ENCODE assay signal across 26 cellular contexts in genomic region chr22:42134033-42135020, GRCh38. TPM values are rescaled to one million over a fixed set of nuclear protein-coding genes. Genes with fewer than 3 reads are reported as not detected.
DNase-seq lines count a peak whose midpoint lies in the region; ATAC-seq, FAIRE-seq and TF ChIP-seq lines count a peak whose summit lies in the region.
"Had no signal": no experiment of that assay in that cellular context is flagged by ENCODE, and none has a peak within 500 bp of the region (broad histone marks: within the 10 kb centered on the region; RNA-seq: fewer than 3 reads in every experiment).

No MANE protein-coding gene starts in this region.

- no peaks in the 10 kb centered on the region for H4K20me1 ChIP-seq in HepG2 (ENCODE audit: insufficient read depth, low read length)

- H3K36me3 ChIP-seq in bronchial epithelial cell (ENCODE audit: control insufficient read depth, insufficient read depth, low read length) (no peaks in the 10 kb centered on the region), HepG2 (replicated peaks in 1 of 2; ENCODE audit: control insufficient read depth in 1 of 2, insufficient read depth in 2 of 2, low read length in 2 of 2) (no peaks in the 10 kb centered on the region), skeletal muscle satellite cell (ENCODE audit: insufficient read depth, low read length) (no peaks in the 10 kb centered on the region)
- H3K36me3 ChIP-seq: uterus had no signal

- BruUV-seq in HepG2 (replicated peaks; lab: Mats Ljungman, UMichigan): no TSS peak

- H2AFZ ChIP-seq in HepG2 (ENCODE audit: low read length): no peak overlapping the region

- CTCF ChIA-PET in HepG2 (lab: Yijun Ruan, JAX; ENCODE audit: low intra/inter-chr PET ratio, low total read pairs): no interaction called here

- no peaks in the 10 kb centered on the region for H3K79me2 ChIP-seq in HepG2 (ENCODE audit: insufficient read depth, low read length)

- in situ Hi-C loops in HepG2 (cut with HindIII; ENCODE audit: extremely low pct_ligation_motif_present, low pct_unique_long_range_greater_than_20kb): no loop called here

- TF ChIP-seq RAD21 in HepG2 (CRISPR knock-in tag; IDR thresholded peaks at IDR 0.05): no peak

- TF ChIP-seq CTCF in bronchial epithelial cell (IDR thresholded peaks at IDR 0.05; ENCODE audit: insufficient read depth, low read length, severe bottlenecking): no peak
- TF ChIP-seq CTCF in HepG2 (CRISPR knock-in tag; IDR thresholded peaks at IDR 0.05): no peak

- intact Hi-C loops in HepG2 (cut with micrococcal nuclease; ENCODE audit: unreplicated experiment): no loop called here

- WGBS in HepG2 (ENCODE audit: low lambda C conversion rate): 40% methylated on average over 17 of the region's 24 CpGs

- H3K4me1 ChIP-seq in HepG2 (ENCODE audit: insufficient read depth, low read length) (peaks cover 32% of the 10 kb centered on the region), skeletal muscle satellite cell (ENCODE audit: control insufficient read depth, insufficient read depth, low read length) (peaks cover 14% of the 10 kb centered on the region)
- H3K4me1 ChIP-seq: uterus had no signal

- no peak for ATAC-seq in HepG2
- ATAC-seq in GM21360 (IDR thresholded peaks at IDR 0.05; ENCODE audit: unreplicated experiment): no peak
- no peak for ATAC-seq in HG02884 (IDR thresholded peaks at IDR 0.05; ENCODE audit: unreplicated experiment)
- ATAC-seq: activated CD4-positive, alpha-beta T cell treated with anti-CD3 and anti-CD28 coated beads for 36 hours; naive thymus-derived CD4-positive, alpha-beta T cell; right lobe of liver had no signal

- TF ChIP-seq POLR2A in HepG2 (IDR thresholded peaks at IDR 0.05; ENCODE audit: insufficient read depth in 1 of 2, low read depth in 2 of 2, low read length in 2 of 2): no peak

- H3K9ac ChIP-seq in HepG2 (ENCODE audit: insufficient read depth, low read depth, low read length) (no peak overlapping the region), skeletal muscle satellite cell (ENCODE audit: low read depth, low read length) (peak overlapping the region; percentile 6)

- DNase-seq in GM18507 (ENCODE audit: extremely low spot score, insufficient read length, low read depth) (no peak), bronchial epithelial cell (ENCODE audit: low read depth) (peak; percentile 25), HepG2 (ENCODE audit: low spot score) (no peak), inferior parietal cortex (ENCODE audit: extremely low spot score) (no peak), NCI-H2227 (lab: John Stamatoyannopoulos, UW; ENCODE audit: unreplicated experiment) (no peak)
- DNase-seq: activated CD4-positive, alpha-beta T cell treated with anti-CD3 and anti-CD28 coated beads for 36 hours; CD4-positive, alpha-beta memory T cell; cerebellar nuclear complex; DMS 273 treated with DMSO at 0.1 percent for 48 hours; Karpas-422; kidney glomerular epithelial cell; mesendoderm; naive thymus-derived CD4-positive, alpha-beta T cell; NCI-H1105 treated with DMSO at 0.1 percent for 48 hours; NCI-H2107; NCI-H510A; NK-92 treated with Interleukin-12 subunit alpha and Interleukin-12 subunit beta, amount 100 ng/mL, for 24 hours; uterus had no signal

- TF ChIP-seq EP300 in HepG2 (IDR thresholded peaks at IDR 0.05; ENCODE audit: low read depth in 2 of 2, low read length in 2 of 2) (no peak), HepG2 (CRISPR knock-in tag; IDR thresholded peaks at IDR 0.05; ENCODE audit: borderline replicate concordance) (no peak)

- FAIRE-seq in GM18507 (lab: Jason Lieb, UNC): peak; percentile 55
- FAIRE-seq in bronchial epithelial cell (lab: Jason Lieb, UNC): no peak
- FAIRE-seq in HepG2 (lab: Jason Lieb, UNC): no peak
- FAIRE-seq: frontal cortex, G401.6, RCC 7860 had no signal

- POLR2A ChIA-PET in HepG2 (lab: Yijun Ruan, JAX): interaction anchor here (0.6 to 1.2 kb wide), 2 partner anchors 44 to 465 kb away, joined by 4 read pairs; partner anchors contain the start of gene NDUFA6

- H3K4me2 ChIP-seq in HepG2 (ENCODE audit: low read depth, low read length) (peak overlapping the region; percentile 21; the same call in 1 of the 2 replicates), skeletal muscle satellite cell (ENCODE audit: low read length) (peak overlapping the region; percentile 67)

- no peaks in the 10 kb centered on the region for H3K9me3 ChIP-seq in HepG2 (ENCODE audit: low read length)
- no peaks in the 10 kb centered on the region for H3K9me3 ChIP-seq in skeletal muscle satellite cell (replicated peaks; ENCODE audit: low read length)
- H3K9me3 ChIP-seq: right lobe of liver, uterus had no signal

- H3K27ac ChIP-seq in HepG2 (ENCODE audit: extremely low read length, insufficient read depth, low read length): no peak overlapping the region
- H3K27ac ChIP-seq: epithelial cell of prostate, right lobe of liver, uterus had no signal

- H3K27me3 ChIP-seq in bronchial epithelial cell (ENCODE audit: control insufficient read depth, insufficient read depth, low read length) (no peaks in the 10 kb centered on the region), HepG2 (ENCODE audit: control insufficient read depth in 1 of 2, insufficient read depth in 2 of 2, low read length in 2 of 2) (no peaks in the 10 kb centered on the region), skeletal muscle satellite cell (ENCODE audit: control insufficient read depth, insufficient read depth, low read length) (no peaks in the 10 kb centered on the region)
- H3K27me3 ChIP-seq: right lobe of liver, uterus had no signal

- H3K4me3 ChIP-seq in bronchial epithelial cell (ENCODE audit: low read depth, low read length): no peak overlapping the region
- no peak overlapping the region for H3K4me3 ChIP-seq in HepG2 (replicated peaks in 1 of 3; ENCODE audit: insufficient read depth in 1 of 3, low read depth in 2 of 3, low read length in 3 of 3)
- peak overlapping the region; percentile 42 for H3K4me3 ChIP-seq in skeletal muscle satellite cell (ENCODE audit: low read length)
- H3K4me3 ChIP-seq: right lobe of liver, uterus had no signal

RNA-seq across cellular contexts. Expression of gene CYP2D6, which starts 3.7 kb away (rescaled TPM):
- total RNA-seq in bronchial epithelial cell (0.53 and 0.64 TPM in 2 replicates), HepG2 (2016; rRNA removed; fragmentation: Illumina TruSeq; extraction: Trizol) (0.18 and 1.0 TPM in 2 replicates)
- 0.53 and 0.61 TPM in 2 replicates for total RNA-seq in HepG2 (2016; cell fraction: cytosol; rRNA removed; fragmentation: Illumina TruSeq; extraction: Trizol; ENCODE audit: low read depth)
- total RNA-seq in HepG2 (2016; cell fraction: insoluble cytoplasmic fraction; rRNA removed; fragmentation: Illumina TruSeq; extraction: Trizol): 0.22 and 1.2 TPM in 2 replicates
- total RNA-seq in HepG2 (2016; cell fraction: membrane; rRNA removed; fragmentation: Illumina TruSeq; extraction: Trizol): 0.45 and 0.49 TPM in 2 replicates
- total RNA-seq in HepG2 (2016; cell fraction: nucleus; rRNA removed; fragmentation: Illumina TruSeq; extraction: Trizol): 2.1 TPM in 2 replicates
- polyA plus RNA-seq in HepG2 (2011; rRNA removed): 3.7 and 4.4 TPM in 2 replicates
- polyA plus RNA-seq in HepG2 (2011; cell fraction: cytosol; rRNA removed): 1.6 and 2.3 TPM in 2 replicates
- 30.3 and 32.1 TPM in 2 replicates for polyA plus RNA-seq in HepG2 (2011; cell fraction: nucleus; rRNA removed)
- 1.9 and 2.5 TPM in 2 replicates for polyA plus RNA-seq in HepG2 (2012)
- polyA plus RNA-seq in HepG2 (2016; cell fraction: cytosol; fragmentation: Illumina TruSeq; extraction: Trizol; ENCODE audit: low read depth): 0.15 and 0.16 TPM in 2 replicates
- polyA plus RNA-seq in HepG2 (2016; cell fraction: insoluble cytoplasmic fraction; fragmentation: Illumina TruSeq; extraction: Trizol; ENCODE audit: low read depth): 0.16 and 0.46 TPM in 2 replicates
- 0.27 and 0.41 TPM in 2 replicates for polyA plus RNA-seq in HepG2 (2016; cell fraction: membrane; fragmentation: Illumina TruSeq; extraction: Trizol; ENCODE audit: low read depth)
- 3.2 and 4.0 TPM in 2 replicates for polyA plus RNA-seq in HepG2 (2016; cell fraction: nucleus; fragmentation: Illumina TruSeq; extraction: Trizol; ENCODE audit: insufficient read depth, low read depth)
- polyA minus RNA-seq in HepG2 (2011; rRNA and poly(A)+ RNA removed; ENCODE audit: low replicate concordance): 1.3 and 4.2 TPM in 2 replicates
- 1.5 and 1.8 TPM in 2 replicates for polyA minus RNA-seq in HepG2 (2011; cell fraction: cytosol; rRNA and poly(A)+ RNA removed)
- 6.4 and 6.7 TPM in 2 replicates for polyA minus RNA-seq in HepG2 (2011; cell fraction: nucleus; rRNA and poly(A)+ RNA removed)
- total RNA-seq in skeletal muscle satellite cell (2012; rRNA removed): 0.22 and 0.25 TPM in 2 replicates

RNA-seq across cellular contexts. Expression of gene NDUFA6, which starts 43.8 kb away (rescaled TPM):
- total RNA-seq in bronchial epithelial cell (64.8 and 68.0 TPM in 2 replicates), HepG2 (2016; rRNA removed; fragmentation: Illumina TruSeq; extraction: Trizol) (87.8 and 107 TPM in 2 replicates)
- 30.3 and 32.0 TPM in 2 replicates for total RNA-seq in HepG2 (2016; cell fraction: cytosol; rRNA removed; fragmentation: Illumina TruSeq; extraction: Trizol; ENCODE audit: low read depth)
- 97.5 and 126 TPM in 2 replicates for total RNA-seq in HepG2 (2016; cell fraction: insoluble cytoplasmic fraction; rRNA removed; fragmentation: Illumina TruSeq; extraction: Trizol)
- 35.9 and 38.9 TPM in 2 replicates for total RNA-seq in HepG2 (2016; cell fraction: membrane; rRNA removed; fragmentation: Illumina TruSeq; extraction: Trizol)
- total RNA-seq in HepG2 (2016; cell fraction: nucleus; rRNA removed; fragmentation: Illumina TruSeq; extraction: Trizol): 42.2 and 49.2 TPM in 2 replicates
- polyA plus RNA-seq in HepG2 (2011; rRNA removed): 64.4 and 68.5 TPM in 2 replicates
- 57.0 and 63.1 TPM in 2 replicates for polyA plus RNA-seq in HepG2 (2011; cell fraction: cytosol; rRNA removed)
- 12.8 and 16.1 TPM in 2 replicates for polyA plus RNA-seq in HepG2 (2011; cell fraction: nucleus; rRNA removed)
- 89.3 and 94.8 TPM in 2 replicates for polyA plus RNA-seq in HepG2 (2012)
- 38.8 and 39.9 TPM in 2 replicates for polyA plus RNA-seq in HepG2 (2016; cell fraction: cytosol; fragmentation: Illumina TruSeq; extraction: Trizol; ENCODE audit: low read depth)
- 148 TPM in 2 replicates for polyA plus RNA-seq in HepG2 (2016; cell fraction: insoluble cytoplasmic fraction; fragmentation: Illumina TruSeq; extraction: Trizol; ENCODE audit: low read depth)
- 33.5 and 37.6 TPM in 2 replicates for polyA plus RNA-seq in HepG2 (2016; cell fraction: membrane; fragmentation: Illumina TruSeq; extraction: Trizol; ENCODE audit: low read depth)
- polyA plus RNA-seq in HepG2 (2016; cell fraction: nucleus; fragmentation: Illumina TruSeq; extraction: Trizol; ENCODE audit: insufficient read depth, low read depth): 91.1 and 93.0 TPM in 2 replicates
- polyA minus RNA-seq in HepG2 (2011; rRNA and poly(A)+ RNA removed; ENCODE audit: low replicate concordance): 16.6 and 26.0 TPM in 2 replicates
- 16.4 and 21.7 TPM in 2 replicates for polyA minus RNA-seq in HepG2 (2011; cell fraction: cytosol; rRNA and poly(A)+ RNA removed)
- polyA minus RNA-seq in HepG2 (2011; cell fraction: nucleus; rRNA and poly(A)+ RNA removed): 16.2 and 17.2 TPM in 2 replicates
- total RNA-seq in skeletal muscle satellite cell (2012; rRNA removed): 61.6 and 64.1 TPM in 2 replicates

RNA-seq across cellular contexts. Expression of gene SMDT1, which starts 54.8 kb away (rescaled TPM):
- total RNA-seq in bronchial epithelial cell (5.5 and 14.8 TPM in 2 replicates), HepG2 (2016; rRNA removed; fragmentation: Illumina TruSeq; extraction: Trizol) (8.3 and 13.3 TPM in 2 replicates)
- total RNA-seq in HepG2 (2016; cell fraction: cytosol; rRNA removed; fragmentation: Illumina TruSeq; extraction: Trizol; ENCODE audit: low read depth): 5.6 and 7.0 TPM in 2 replicates
- total RNA-seq in HepG2 (2016; cell fraction: insoluble cytoplasmic fraction; rRNA removed; fragmentation: Illumina TruSeq; extraction: Trizol): 6.8 and 9.3 TPM in 2 replicates
- total RNA-seq in HepG2 (2016; cell fraction: membrane; rRNA removed; fragmentation: Illumina TruSeq; extraction: Trizol): 17.0 and 23.0 TPM in 2 replicates
- total RNA-seq in HepG2 (2016; cell fraction: nucleus; rRNA removed; fragmentation: Illumina TruSeq; extraction: Trizol): 5.7 and 6.8 TPM in 2 replicates
- 26.6 and 32.8 TPM in 2 replicates for polyA plus RNA-seq in HepG2 (2011; rRNA removed)
- 47.7 and 50.1 TPM in 2 replicates for polyA plus RNA-seq in HepG2 (2011; cell fraction: cytosol; rRNA removed)
- polyA plus RNA-seq in HepG2 (2011; cell fraction: nucleus; rRNA removed): 14.7 and 19.6 TPM in 2 replicates
- 71.3 and 72.4 TPM in 2 replicates for polyA plus RNA-seq in HepG2 (2012)
- polyA plus RNA-seq in HepG2 (2016; cell fraction: cytosol; fragmentation: Illumina TruSeq; extraction: Trizol; ENCODE audit: low read depth): 125 and 160 TPM in 2 replicates
- polyA plus RNA-seq in HepG2 (2016; cell fraction: insoluble cytoplasmic fraction; fragmentation: Illumina TruSeq; extraction: Trizol; ENCODE audit: low read depth): 51.2 and 59.0 TPM in 2 replicates
- 114 and 133 TPM in 2 replicates for polyA plus RNA-seq in HepG2 (2016; cell fraction: membrane; fragmentation: Illumina TruSeq; extraction: Trizol; ENCODE audit: low read depth)
- polyA plus RNA-seq in HepG2 (2016; cell fraction: nucleus; fragmentation: Illumina TruSeq; extraction: Trizol; ENCODE audit: insufficient read depth, low read depth): 38.0 and 39.5 TPM in 2 replicates
- polyA minus RNA-seq in HepG2 (2011; rRNA and poly(A)+ RNA removed; ENCODE audit: low replicate concordance): 9.6 and 10.3 TPM in 2 replicates
- polyA minus RNA-seq in HepG2 (2011; cell fraction: cytosol; rRNA and poly(A)+ RNA removed): 9.8 and 10.2 TPM in 2 replicates
- polyA minus RNA-seq in HepG2 (2011; cell fraction: nucleus; rRNA and poly(A)+ RNA removed): 8.1 and 15.5 TPM in 2 replicates
- 1.5 and 2.8 TPM in 2 replicates for total RNA-seq in skeletal muscle satellite cell (2012; rRNA removed)
